ENCODE assay signal across 10 cellular contexts in genomic region chr4:121256887-121257426, GRCh38.
DNase-seq lines count a peak whose midpoint lies in the region; ATAC-seq and TF ChIP-seq lines count a peak whose summit lies in the region.
"Had no signal": no experiment of that assay in that cellular context is flagged by ENCODE, and none has a peak within 500 bp of the region (broad histone marks: within the 10 kb centered on the region; RNA-seq: fewer than 3 reads in every experiment).

No MANE protein-coding gene starts in this region.

- no peak for TF ChIP-seq CTCF in MCF 10A (IDR thresholded peaks at IDR 0.05; ENCODE audit: unreplicated experiment)
- TF ChIP-seq CTCF in breast epithelium (IDR thresholded peaks at IDR 0.05), result no peak
- no peak for TF ChIP-seq CTCF in heart left ventricle (IDR thresholded peaks at IDR 0.05)
- TF ChIP-seq CTCF in OCI-LY7 (conservative IDR thresholded peaks at IDR 0.05; ENCODE audit: low read length), result no peak

- no peak overlapping the region for H3K4me2 ChIP-seq in OCI-LY7 (ENCODE audit: low read length)

- H3K4me1 Mint-ChIP-seq in MCF 10A (ENCODE audit: insufficient read depth, unreplicated experiment), result peaks cover 14% of the 10 kb centered on the region
- H3K4me1 Mint-ChIP-seq in stimulated activated naive B cell treated with anti-CD40 and anti-IgM and Interleukin-4, amounts not matched to agents 10 μg/mL and 1 μg/mL and 100 μg/mL, for 72 hours, result peaks cover 4 to 8% of the 10 kb centered on the region in 2 donors

- no peak for TF ChIP-seq POLR2A in breast epithelium (IDR thresholded peaks at IDR 0.05)
- no peak for TF ChIP-seq POLR2A in heart left ventricle (IDR thresholded peaks at IDR 0.05)

- peak overlapping the region; percentile 66 for H3K27ac Mint-ChIP-seq in MCF 10A (ENCODE audit: low read depth, unreplicated experiment)
- peak overlapping the region; percentile 87 to 89 for H3K27ac Mint-ChIP-seq in activated naive CD4-positive, alpha-beta T cell treated with anti-CD3 and anti-CD28 coated beads, Interleukin-2, amount 50 U/mL, for 72 hours
- peak overlapping the region; percentile 16 for H3K27ac Mint-ChIP-seq in stimulated activated naive B cell treated with anti-CD40 and anti-IgM and Interleukin-4, amounts not matched to agents 10 μg/mL and 1 μg/mL and 100 μg/mL, for 72 hours

- intact Hi-C loops in MCF 10A (cut with micrococcal nuclease), result loop anchor here (5.0 kb wide), 1 partner anchor 120 kb away; no protein-coding TSS in a partner anchor
- intact Hi-C loops in breast epithelium (cut with DNase I; ENCODE audit: low total_unique reads), result no loop called here
- intact Hi-C loops in heart left ventricle (cut with DNase I), result loop anchor here in 3 of 10 donors (10.0 kb wide), 2 partner anchors 168 to 1102 kb away; no protein-coding TSS in a partner anchor
- intact Hi-C loops in OCI-LY7 (cut with micrococcal nuclease; ENCODE audit: unreplicated experiment), result no loop called here

- no peaks in the 10 kb centered on the region for H3K9me2 ChIP-seq in OCI-LY7 (ENCODE audit: insufficient read depth, low read length)

- CTCF ChIA-PET in MCF 10A (lab: Yijun Ruan, JAX) (interaction anchor here (1.0 to 1.3 kb wide), 2 partner anchors 15 to 51 kb away, joined by 3 to 4 read pairs; no protein-coding TSS in a partner anchor), OCI-LY7 (lab: Charles Lee; ENCODE audit: unreplicated experiment) (no interaction called here)

- H3K9me3 ChIP-seq in breast epithelium (no peaks in the 10 kb centered on the region), heart left ventricle (no peaks in the 10 kb centered on the region), OCI-LY7 (ENCODE audit: low read length) (no peaks in the 10 kb centered on the region)

- BruUV-seq in MCF 10A (replicated peaks; lab: Mats Ljungman, UMichigan) (no TSS peak), OCI-LY7 (replicated peaks; lab: Mats Ljungman, UMichigan) (no TSS peak)

- WGBS in heart left ventricle, 4 donors, result 84 to 90% (median 86%) methylated on average over 3 of the region's 3 CpGs

- H3K36me3 ChIP-seq in breast epithelium (no peaks in the 10 kb centered on the region), heart left ventricle (no peaks in the 10 kb centered on the region), OCI-LY7 (ENCODE audit: insufficient read depth, low read length) (no peaks in the 10 kb centered on the region)

- DNase-seq in MCF 10A (ENCODE audit: unreplicated experiment) (peak; percentile 25), breast epithelium (ENCODE audit: low spot score in 2 of 2) (no peak), NCI-H187 (lab: John Stamatoyannopoulos, UW) (no peak), heart left ventricle (no peak), OCI-LY7 (ENCODE audit: low spot score) (no peak)
- no peak for DNase-seq in activated naive CD4-positive, alpha-beta T cell treated with anti-CD3 and anti-CD28 coated beads, Interleukin-2, amount 50 U/mL, for 72 hours (ENCODE audit: low spot score in 2 of 2)
- no peak for DNase-seq in stimulated activated naive B cell treated with anti-CD40 and anti-IgM and Interleukin-4, amounts not matched to agents 10 μg/mL and 1 μg/mL and 100 μg/mL, for 72 hours
- DNase-seq: left colon, NCI-H1092 had no signal

- no peak overlapping the region for H3K4me3 Mint-ChIP-seq in MCF 10A (ENCODE audit: unreplicated experiment)
- H3K4me3 Mint-ChIP-seq in stimulated activated naive B cell treated with anti-CD40 and anti-IgM and Interleukin-4, amounts not matched to agents 10 μg/mL and 1 μg/mL and 100 μg/mL, for 72 hours, result no peak overlapping the region

- POLR2A ChIA-PET in MCF 10A (lab: Yijun Ruan, JAX), result interaction anchor here (2.1 kb wide), 1 partner anchor 16 kb away, joined by 10 read pairs; no protein-coding TSS in a partner anchor
- POLR2A ChIA-PET in OCI-LY7 (lab: Charles Lee), result no interaction called here

- H3K27me3 ChIP-seq in breast epithelium, result no peaks in the 10 kb centered on the region
- peaks cover 0 to 4% (median 0%) of the 10 kb centered on the region in 9 donors for H3K27me3 ChIP-seq in heart left ventricle

- no peaks in the 10 kb centered on the region for H4K20me1 ChIP-seq in OCI-LY7 (ENCODE audit: insufficient read depth, low read length)

- H3K27ac ChIP-seq in breast epithelium (no peak overlapping the region), heart left ventricle (peak overlapping the region in 1 of 12 donors; percentile 56), OCI-LY7 (ENCODE audit: low read depth, low read length, poor library complexity, severe bottlenecking) (no peak overlapping the region)

- H3K4me1 ChIP-seq in breast epithelium (no peaks in the 10 kb centered on the region), heart left ventricle (peaks cover 0 to 15% (median 0%) of the 10 kb centered on the region in 12 donors), OCI-LY7 (ENCODE audit: insufficient read depth, low read length, poor library complexity, severe bottlenecking) (no peaks in the 10 kb centered on the region)

- no peaks in the 10 kb centered on the region for H3K9me3 Mint-ChIP-seq in MCF 10A (ENCODE audit: unreplicated experiment)
- H3K9me3 Mint-ChIP-seq in activated naive CD4-positive, alpha-beta T cell treated with anti-CD3 and anti-CD28 coated beads, Interleukin-2, amount 50 U/mL, for 72 hours, result peaks cover 0 to 5% of the 10 kb centered on the region in 2 donors
- H3K9me3 Mint-ChIP-seq in stimulated activated naive B cell treated with anti-CD40 and anti-IgM and Interleukin-4, amounts not matched to agents 10 μg/mL and 1 μg/mL and 100 μg/mL, for 72 hours, result peaks cover 0 to 1% of the 10 kb centered on the region in 2 donors

- no peaks in the 10 kb centered on the region for H3K79me2 ChIP-seq in OCI-LY7 (ENCODE audit: insufficient read depth, low read depth, low read length)

- no peak overlapping the region for H2AFZ ChIP-seq in OCI-LY7 (ENCODE audit: low read length)

- ATAC-seq in HG03354 (IDR thresholded peaks at IDR 0.05; ENCODE audit: poor library complexity, severe bottlenecking, unreplicated experiment) (peak; percentile 7), heart left ventricle (no peak)
- peak in 1 of 2 donors; percentile 28 for ATAC-seq in activated naive CD4-positive, alpha-beta T cell treated with anti-CD3 and anti-CD28 coated beads, Interleukin-2, amount 50 U/mL, for 72 hours
- ATAC-seq in stimulated activated naive B cell treated with anti-CD40 and anti-IgM and Interleukin-4, amounts not matched to agents 10 μg/mL and 1 μg/mL and 100 μg/mL, for 72 hours (replicated peaks), result peak; percentile 8
- ATAC-seq: left colon had no signal

- no peaks in the 10 kb centered on the region for H3K36me3 Mint-ChIP-seq in MCF 10A (ENCODE audit: insufficient read depth, unreplicated experiment)
- H3K36me3 Mint-ChIP-seq in activated naive CD4-positive, alpha-beta T cell treated with anti-CD3 and anti-CD28 coated beads, Interleukin-2, amount 50 U/mL, for 72 hours, result no peaks in the 10 kb centered on the region
- H3K36me3 Mint-ChIP-seq in stimulated activated naive B cell treated with anti-CD40 and anti-IgM and Interleukin-4, amounts not matched to agents 10 μg/mL and 1 μg/mL and 100 μg/mL, for 72 hours, result no peaks in the 10 kb centered on the region

- H3K4me3 ChIP-seq in breast epithelium, result no peak overlapping the region
- no peak overlapping the region for H3K4me3 ChIP-seq in heart left ventricle
- H3K4me3 ChIP-seq in OCI-LY7 (ENCODE audit: low read depth, low read length, poor library complexity, severe bottlenecking), result no peak overlapping the region

- H3K27me3 Mint-ChIP-seq in MCF 10A (ENCODE audit: insufficient read depth, unreplicated experiment), result no peaks in the 10 kb centered on the region
- peaks cover under 1 to 3% of the 10 kb centered on the region in 2 donors for H3K27me3 Mint-ChIP-seq in stimulated activated naive B cell treated with anti-CD40 and anti-IgM and Interleukin-4, amounts not matched to agents 10 μg/mL and 1 μg/mL and 100 μg/mL, for 72 hours

Comparison
In these comparisons a context has a peak if more than half of its experiments do, and no peak if none do; other contexts are left out.
1. H3K27ac Mint-ChIP-seq: peak in every context shown above with its lines; median percentile 88 in activated naive CD4-positive, alpha-beta T cell treated with anti-CD3 and anti-CD28 coated beads, Interleukin-2, amount 50 U/mL, for 72 hours; 66 in MCF 10A; 16 in stimulated activated naive B cell treated with anti-CD40 and anti-IgM and Interleukin-4, amounts not matched to agents 10 μg/mL and 1 μg/mL and 100 μg/mL, for 72 hours.
2. ATAC-seq: peak in HG03354 (single experiment) and stimulated activated naive B cell treated with anti-CD40 and anti-IgM and Interleukin-4, amounts not matched to agents 10 μg/mL and 1 μg/mL and 100 μg/mL, for 72 hours (2 of 2); none in heart left ventricle (0 of 4).